Comparison of ENCODE assay signal across 16 cellular contexts in the genomic region with DNA sequence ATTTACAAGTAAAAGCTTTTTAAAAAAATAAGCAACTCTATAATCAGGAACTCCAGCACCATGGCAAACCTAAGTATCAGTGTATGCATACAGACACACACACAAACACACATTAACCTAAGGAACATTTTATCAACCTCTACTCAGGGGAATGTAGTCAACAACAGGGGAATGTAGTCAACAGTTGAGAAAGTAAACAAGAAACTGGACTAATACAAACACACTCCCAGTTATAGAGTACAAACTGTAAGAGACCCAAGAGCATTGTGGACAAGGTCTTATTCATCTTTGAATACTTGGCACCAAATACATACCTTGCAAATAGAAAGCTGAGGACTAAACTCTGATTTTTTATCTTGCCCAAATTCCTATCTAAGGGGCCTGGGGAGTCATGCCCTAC. TPM values are rescaled to one million over a fixed set of nuclear protein-coding genes. Genes with fewer than 3 reads are reported as not detected.
DNase-seq lines count a peak whose midpoint lies in the region; ATAC-seq and TF ChIP-seq lines count a peak whose summit lies in the region.
"Had no signal": no experiment of that assay in that cellular context is flagged by ENCODE, and none has a peak within 500 bp of the region (broad histone marks: within the 10 kb centered on the region; RNA-seq: fewer than 3 reads in every experiment).

No MANE protein-coding gene starts in this region.

- no peak overlapping the region for H3K4me3 ChIP-seq in LNCaP clone FGC (ENCODE audit: low read depth, low read length)
- no peak overlapping the region for H3K4me3 ChIP-seq in fibroblast of villous mesenchyme (ENCODE audit: low read depth, low read length)
- no peak overlapping the region for H3K4me3 ChIP-seq in lung
- no peak overlapping the region for H3K4me3 ChIP-seq in upper lobe of right lung
- H3K4me3 ChIP-seq in coronary artery, result no peak overlapping the region

- intact Hi-C loops in upper lobe of right lung (cut with DNase I), result no loop called here

- no peaks in the 10 kb centered on the region for H3K27me3 Mint-ChIP-seq in activated T-helper 17 cell treated with anti-CD3 and anti-CD28 coated beads, Interleukin-2, amount 50 U/mL, for 72 hours

- H3K4me1 ChIP-seq in lung (ENCODE audit: control insufficient read depth in 2 of 2, insufficient read depth in 2 of 2, low read length in 2 of 2) (no peaks in the 10 kb centered on the region), upper lobe of right lung (no peaks in the 10 kb centered on the region)

- no peak overlapping the region for H3K4me3 Mint-ChIP-seq in activated T-helper 17 cell treated with anti-CD3 and anti-CD28 coated beads, Interleukin-2, amount 50 U/mL, for 72 hours

- H3K36me3 Mint-ChIP-seq in activated T-helper 17 cell treated with anti-CD3 and anti-CD28 coated beads, Interleukin-2, amount 50 U/mL, for 72 hours (ENCODE audit: low read depth), result peaks cover 53% of the 10 kb centered on the region

- H3K9me3 Mint-ChIP-seq in activated T-helper 17 cell treated with anti-CD3 and anti-CD28 coated beads, Interleukin-2, amount 50 U/mL, for 72 hours, result peaks cover 4% of the 10 kb centered on the region

- H3K27me3 ChIP-seq in lung (ENCODE audit: control insufficient read depth, insufficient read depth) (no peaks in the 10 kb centered on the region), upper lobe of right lung (no peaks in the 10 kb centered on the region)

- H3K4me1 Mint-ChIP-seq in activated T-helper 17 cell treated with anti-CD3 and anti-CD28 coated beads, Interleukin-2, amount 50 U/mL, for 72 hours, result peaks cover 5% of the 10 kb centered on the region

- H3K27ac ChIP-seq in lung (ENCODE audit: low read depth in 1 of 2, low read length in 1 of 2) (no peak overlapping the region), upper lobe of right lung (no peak overlapping the region), coronary artery (no peak overlapping the region)

- TF ChIP-seq CTCF in LNCaP clone FGC (IDR thresholded peaks at IDR 0.05; ENCODE audit: control insufficient read depth, extremely low read depth, insufficient read depth) (no peak), fibroblast of villous mesenchyme (IDR thresholded peaks at IDR 0.05; ENCODE audit: insufficient read depth, low read depth, low read length) (no peak), lung (IDR thresholded peaks at IDR 0.05; ENCODE audit: control extremely low read depth, extremely low read depth) (no peak), upper lobe of right lung (IDR thresholded peaks at IDR 0.05) (no peak), coronary artery (IDR thresholded peaks at IDR 0.05) (no peak)

- H3K36me3 ChIP-seq in lung (ENCODE audit: control insufficient read depth in 2 of 2, insufficient read depth in 2 of 2, low read length in 2 of 2) (peaks cover 10 to 14% of the 10 kb centered on the region in 2 donors), upper lobe of right lung (peaks cover 28% of the 10 kb centered on the region)

- peaks cover 0 to 3% of the 10 kb centered on the region in 2 donors for H3K9me3 ChIP-seq in lung (ENCODE audit: control insufficient read depth in 2 of 2, insufficient read depth in 1 of 2, low read length in 1 of 2)
- no peaks in the 10 kb centered on the region for H3K9me3 ChIP-seq in upper lobe of right lung

- DNase-seq in LNCaP clone FGC (ENCODE audit: low read depth), result peak; percentile 95
- peak; percentile 18 for DNase-seq in fibroblast of villous mesenchyme (ENCODE audit: low read depth)
- DNase-seq in lung (ENCODE audit: low spot score), result no peak
- no peak for DNase-seq in upper lobe of right lung
- DNase-seq in coronary artery (ENCODE audit: low spot score), result no peak
- DNase-seq: ACHN, C1 segment of cervical spinal cord, KG1, NCI-H1417, NCI-H187, NCI-H2107, NCI-H510A, NCI-H774, SHP77 treated with DMSO at 0.1 percent for 48 hours had no signal

- ATAC-seq in lung (ENCODE audit: insufficient read depth, low FRiP score), result peak; percentile 65
- ATAC-seq in upper lobe of right lung, result peak; percentile 93
- ATAC-seq in GM18867 (IDR thresholded peaks at IDR 0.05; ENCODE audit: unreplicated experiment), result no peak
- no peak for ATAC-seq in activated T-helper 17 cell treated with anti-CD3 and anti-CD28 coated beads, Interleukin-2, amount 50 U/mL, for 72 hours (replicated peaks)

- no peak overlapping the region for H3K27ac Mint-ChIP-seq in activated T-helper 17 cell treated with anti-CD3 and anti-CD28 coated beads, Interleukin-2, amount 50 U/mL, for 72 hours

RNA-seq across cellular contexts. Expression of gene PAPSS1, which starts 36.2 kb away (rescaled TPM):
- total RNA-seq in fibroblast of villous mesenchyme, result 53.1 and 78.6 TPM in 2 replicates
- 10 to 100 TPM; 50.7 to 71.7 TPM for total RNA-seq in lung
- polyA plus RNA-seq in lung, result 10 to 100 TPM; 39.5 to 59.9 TPM
- 70.8 TPM for total RNA-seq in upper lobe of right lung
- total RNA-seq in activated T-helper 17 cell treated with anti-CD3 and anti-CD28 coated beads, Interleukin-2, amount 50 U/mL, for 72 hours, result 10 to 100 TPM; 31.0 to 32.5 TPM

Comparison
In these comparisons a context has a peak if more than half of its experiments do, and no peak if none do; other contexts are left out.
1. DNase-seq: peak in LNCaP clone FGC (single experiment) and fibroblast of villous mesenchyme (single experiment); none in lung (single experiment), upper lobe of right lung (single experiment) and coronary artery (single experiment).
2. ATAC-seq: peak in lung (single experiment) and upper lobe of right lung (single experiment); none in GM18867 (single experiment) and activated T-helper 17 cell treated with anti-CD3 and anti-CD28 coated beads, Interleukin-2, amount 50 U/mL, for 72 hours (single experiment).